In the genomic region with DNA sequence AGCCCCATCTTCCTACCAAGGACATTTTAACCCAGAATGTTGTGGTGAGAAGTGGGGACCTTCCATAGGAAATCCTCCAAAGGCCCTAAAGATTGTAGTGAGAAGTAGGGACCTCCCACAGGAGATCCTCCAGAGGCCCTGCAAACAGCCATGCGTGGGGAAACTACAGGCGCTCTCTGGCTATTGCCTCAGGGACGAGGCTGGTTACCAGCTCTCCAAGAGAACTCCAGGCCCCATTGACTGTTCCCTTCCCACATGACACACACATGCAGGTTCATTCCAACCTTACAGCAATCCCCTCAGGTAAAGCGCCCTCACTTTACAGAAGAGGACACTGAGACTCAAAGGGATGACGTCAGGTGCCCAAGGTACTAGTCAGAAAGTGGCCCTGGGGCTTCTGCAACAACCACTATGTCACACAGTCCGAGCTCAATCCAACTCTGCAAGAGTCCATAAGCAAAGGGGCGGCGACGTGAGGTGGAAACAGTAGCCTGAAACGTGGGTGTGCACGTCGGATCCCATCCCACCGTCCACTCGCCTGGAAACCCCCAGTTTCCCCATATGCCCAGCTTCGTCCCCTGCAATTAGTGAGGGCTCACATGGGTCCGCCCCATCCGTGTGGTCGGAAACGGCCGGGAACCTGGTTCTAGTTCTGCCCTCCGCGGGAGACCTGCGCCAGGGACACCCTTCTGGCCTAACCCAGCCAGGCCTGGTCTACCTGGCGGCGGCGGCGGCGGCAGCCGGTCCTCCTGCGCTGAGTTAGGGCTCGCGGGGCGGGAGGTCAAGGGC, we compare ENCODE assay signal across 8 cellular contexts. TPM values are rescaled to one million over a fixed set of nuclear protein-coding genes. Genes with fewer than 3 reads are reported as not detected.
DNase-seq lines count a peak whose midpoint lies in the region; ATAC-seq and TF ChIP-seq lines count a peak whose summit lies in the region.
"Not testable (repeated sequence)": the region's sequence is repeated elsewhere in the genome, so short reads cannot be mapped to it uniquely, and the experiment has no call there.

No MANE protein-coding gene starts in this region.

- 73 to 78% methylated on average over 4 of the region's 33 CpGs for WGBS in lung, 2 donors

- H3K9me3 ChIP-seq in CD4-positive, CD25-positive, alpha-beta regulatory T cell (ENCODE audit: control insufficient read depth in 2 of 2, low read length in 2 of 2); lung (ENCODE audit: control insufficient read depth in 2 of 2, insufficient read depth in 1 of 2, low read length in 1 of 2): not testable (repeated sequence)

- H3K4me3 ChIP-seq in CD4-positive, CD25-positive, alpha-beta regulatory T cell (ENCODE audit: low read depth, low read length); lung: not testable (repeated sequence)
- peak overlapping the region in 6 of 7 experiments; percentile 26 to 44 (median 35) for H3K4me3 ChIP-seq in skin epidermis

- ATAC-seq in CD4-positive, CD25-positive, alpha-beta regulatory T cell (ENCODE audit: low read depth in 2 of 2): peak in 1 of 2 donors; percentile 7
- ATAC-seq in GM19455 (IDR thresholded peaks at IDR 0.05; ENCODE audit: unreplicated experiment): peak; percentile 45
- ATAC-seq in HG03039 (IDR thresholded peaks at IDR 0.05; ENCODE audit: unreplicated experiment): peak; percentile 28
- ATAC-seq in esophagus mucosa: peak; percentile 30
- ATAC-seq in lung (ENCODE audit: insufficient read depth, low FRiP score): peak; percentile 22

- H3K36me3 ChIP-seq in CD4-positive, CD25-positive, alpha-beta regulatory T cell (ENCODE audit: control insufficient read depth, insufficient read depth, low read length); lung (ENCODE audit: control insufficient read depth in 2 of 2, insufficient read depth in 2 of 2, low read length in 2 of 2): not testable (repeated sequence)

- DNase-seq in CD4-positive, CD25-positive, alpha-beta regulatory T cell; activated T-helper 2 cell treated with anti-CD3 and anti-CD28 coated beads, Interferon-gamma antibody, Interleukin-2, Interleukin-4, amounts not matched to agents 10 μg/mL and 5 μg/mL and 100 μg/mL, durations not matched to agents 14 hours and 24 hours and 36 hours (ENCODE audit: low spot score); lung (ENCODE audit: low spot score): not testable (repeated sequence)
- DNase-seq in NCI-H345 (lab: John Stamatoyannopoulos, UW): peak; percentile 1

- H3K36me3 Mint-ChIP-seq in CD4-positive, CD25-positive, alpha-beta regulatory T cell; activated T-helper 2 cell treated with anti-CD3 and anti-CD28 coated beads, Interferon-gamma antibody, Interleukin-2, Interleukin-4, amounts not matched to agents 10 μg/mL and 5 μg/mL and 100 μg/mL, durations not matched to agents 14 hours and 24 hours and 36 hours (ENCODE audit: low read depth): not testable (repeated sequence)

- H3K4me1 Mint-ChIP-seq in CD4-positive, CD25-positive, alpha-beta regulatory T cell: peaks cover 0 to 15% (median 9%) of the 10 kb centered on the region in 4 donors
- not testable (repeated sequence) for H3K4me1 Mint-ChIP-seq in activated T-helper 2 cell treated with anti-CD3 and anti-CD28 coated beads, Interferon-gamma antibody, Interleukin-2, Interleukin-4, amounts not matched to agents 10 μg/mL and 5 μg/mL and 100 μg/mL, durations not matched to agents 14 hours and 24 hours and 36 hours (ENCODE audit: low read depth)

- not testable (repeated sequence) for TF ChIP-seq CTCF in lung (IDR thresholded peaks at IDR 0.05; ENCODE audit: control extremely low read depth, extremely low read depth)

- not testable (repeated sequence) for H3K27me3 Mint-ChIP-seq in CD4-positive, CD25-positive, alpha-beta regulatory T cell; activated T-helper 2 cell treated with anti-CD3 and anti-CD28 coated beads, Interferon-gamma antibody, Interleukin-2, Interleukin-4, amounts not matched to agents 10 μg/mL and 5 μg/mL and 100 μg/mL, durations not matched to agents 14 hours and 24 hours and 36 hours (ENCODE audit: low read depth)

- not testable (repeated sequence) for H3K4me1 ChIP-seq in CD4-positive, CD25-positive, alpha-beta regulatory T cell (ENCODE audit: control insufficient read depth, insufficient read depth, low read length, poor library complexity, severe bottlenecking); lung (ENCODE audit: control insufficient read depth in 2 of 2, insufficient read depth in 2 of 2, low read length in 2 of 2)

- H3K9me3 Mint-ChIP-seq in CD4-positive, CD25-positive, alpha-beta regulatory T cell; activated T-helper 2 cell treated with anti-CD3 and anti-CD28 coated beads, Interferon-gamma antibody, Interleukin-2, Interleukin-4, amounts not matched to agents 10 μg/mL and 5 μg/mL and 100 μg/mL, durations not matched to agents 14 hours and 24 hours and 36 hours: not testable (repeated sequence)

- not testable (repeated sequence) for H3K27me3 ChIP-seq in CD4-positive, CD25-positive, alpha-beta regulatory T cell (ENCODE audit: control insufficient read depth, insufficient read depth, low read length); lung (ENCODE audit: control insufficient read depth, insufficient read depth)

- H3K4me3 Mint-ChIP-seq in CD4-positive, CD25-positive, alpha-beta regulatory T cell: peak overlapping the region; percentile 15 to 76 (median 61)
- H3K4me3 Mint-ChIP-seq in activated T-helper 2 cell treated with anti-CD3 and anti-CD28 coated beads, Interferon-gamma antibody, Interleukin-2, Interleukin-4, amounts not matched to agents 10 μg/mL and 5 μg/mL and 100 μg/mL, durations not matched to agents 14 hours and 24 hours and 36 hours (ENCODE audit: low read depth): peak overlapping the region; percentile 47

- H3K27ac Mint-ChIP-seq in CD4-positive, CD25-positive, alpha-beta regulatory T cell: peak overlapping the region in 2 of 3 donors; percentile 26 to 62
- H3K27ac Mint-ChIP-seq in activated T-helper 2 cell treated with anti-CD3 and anti-CD28 coated beads, Interferon-gamma antibody, Interleukin-2, Interleukin-4, amounts not matched to agents 10 μg/mL and 5 μg/mL and 100 μg/mL, durations not matched to agents 14 hours and 24 hours and 36 hours: not testable (repeated sequence)

- H3K27ac ChIP-seq in CD4-positive, CD25-positive, alpha-beta regulatory T cell (ENCODE audit: insufficient read depth, low read length, poor library complexity, severe bottlenecking); lung (ENCODE audit: low read depth in 1 of 2, low read length in 1 of 2); skin epidermis: not testable (repeated sequence)

- intact Hi-C loops in activated T-helper 2 cell treated with anti-CD3 and anti-CD28 coated beads, Interferon-gamma antibody, Interleukin-2, Interleukin-4, amounts not matched to agents 10 μg/mL and 5 μg/mL and 100 μg/mL, durations not matched to agents 14 hours and 24 hours and 36 hours (cut with micrococcal nuclease): not testable (repeated sequence)

RNA-seq across cellular contexts. Expression of a gene that starts 0.5 kb away (rescaled TPM):
- total RNA-seq in CD4-positive, CD25-positive, alpha-beta regulatory T cell: 22.9 TPM
- polyA plus RNA-seq in CD4-positive, CD25-positive, alpha-beta regulatory T cell: 10 to 100 TPM; 12.9 to 20.1 (median 19.8) TPM
- total RNA-seq in activated T-helper 2 cell treated with anti-CD3 and anti-CD28 coated beads, Interferon-gamma antibody, Interleukin-2, Interleukin-4, amounts not matched to agents 10 μg/mL and 5 μg/mL and 100 μg/mL, durations not matched to agents 14 hours and 24 hours and 36 hours: 27.1 and 29.0 TPM in 2 replicates
- total RNA-seq in esophagus mucosa (5.6 TPM), lung (10 to 100 TPM; 12.1 to 14.4 TPM)
- 1 to 10 TPM; 6.5 to 8.3 TPM for polyA plus RNA-seq in lung

RNA-seq across cellular contexts. Expression of a gene that starts 18.8 kb away (rescaled TPM):
- total RNA-seq in CD4-positive, CD25-positive, alpha-beta regulatory T cell: 85.2 TPM
- polyA plus RNA-seq in CD4-positive, CD25-positive, alpha-beta regulatory T cell: 1 to 10 TPM; 5.1 to 9.2 (median 7.8) TPM
- 44.0 and 47.5 TPM in 2 replicates for total RNA-seq in activated T-helper 2 cell treated with anti-CD3 and anti-CD28 coated beads, Interferon-gamma antibody, Interleukin-2, Interleukin-4, amounts not matched to agents 10 μg/mL and 5 μg/mL and 100 μg/mL, durations not matched to agents 14 hours and 24 hours and 36 hours
- total RNA-seq in esophagus mucosa (8.1 TPM), lung (10 to 100 TPM; 23.8 to 96.4 TPM)
- 1 to 10 TPM; 1.5 to 8.5 TPM for polyA plus RNA-seq in lung
